Comparison of ENCODE assay signal across 11 cellular contexts in the genomic region with DNA sequence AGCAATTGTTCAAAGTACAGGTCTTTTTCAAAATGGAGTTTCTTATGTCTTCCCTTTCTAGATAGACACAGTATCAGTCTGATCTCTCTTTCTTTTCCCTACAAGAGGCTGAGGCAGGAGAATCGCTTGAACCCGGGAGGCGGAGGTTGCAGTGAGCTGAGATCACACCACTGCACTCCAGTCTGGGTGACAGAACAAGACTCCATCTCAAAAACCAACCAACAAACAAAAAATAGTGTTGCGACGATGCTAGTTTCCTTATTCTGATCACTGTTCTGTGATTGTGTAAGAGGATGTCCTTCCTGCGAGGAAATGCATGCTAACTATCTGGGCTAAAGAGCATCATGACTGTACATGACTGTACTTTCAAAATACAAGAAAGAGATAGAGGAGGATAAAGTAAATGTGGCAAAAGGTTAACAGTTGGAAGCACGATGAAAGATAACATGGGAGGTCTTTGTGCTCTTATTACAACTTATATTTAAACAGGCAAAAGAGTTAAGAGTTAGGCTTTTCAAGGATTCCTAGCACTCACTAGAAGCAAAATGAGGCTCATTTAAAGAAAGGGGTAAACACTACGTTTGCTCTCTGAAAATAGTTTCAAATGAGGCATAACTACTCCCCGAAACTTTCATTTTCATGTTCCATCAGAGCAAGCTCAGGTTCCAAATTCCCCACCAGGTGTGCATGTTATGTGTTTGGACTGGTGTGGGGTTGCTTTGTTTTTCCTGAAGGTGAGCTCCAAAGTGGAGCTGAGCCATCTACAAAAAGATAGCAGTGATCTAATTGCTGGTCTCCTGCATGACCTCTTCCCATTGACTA. TPM values are rescaled to one million over a fixed set of nuclear protein-coding genes. Genes with fewer than 3 reads are reported as not detected.
DNase-seq lines count a peak whose midpoint lies in the region; ATAC-seq and TF ChIP-seq lines count a peak whose summit lies in the region.
"Had no signal": no experiment of that assay in that cellular context is flagged by ENCODE, and none has a peak within 500 bp of the region (broad histone marks: within the 10 kb centered on the region; RNA-seq: fewer than 3 reads in every experiment).

No MANE protein-coding gene starts in this region.

- POLR2A ChIA-PET in MCF 10A (lab: Yijun Ruan, JAX): no interaction called here
- POLR2A ChIA-PET in activated CD4-positive, alpha-beta memory T cell treated with anti-CD3 and anti-CD28 coated beads for 36 hours (lab: Charles Lee): interaction anchor here (0.9 kb wide), 1 partner anchor 91 kb away, joined by 3 read pairs; no protein-coding TSS in a partner anchor

- DNase-seq in MCF 10A (ENCODE audit: unreplicated experiment) (peak; percentile 40), mammary epithelial cell (no peak), foreskin melanocyte (no peak), NCI-H1092 treated with DMSO at 0.1 percent for 48 hours (lab: John Stamatoyannopoulos, UW) (no peak)
- DNase-seq in activated CD4-positive, alpha-beta memory T cell treated with anti-CD3 and anti-CD28 coated beads for 36 hours: no peak
- no peak for DNase-seq in stimulated activated CD4-positive, alpha-beta T cell treated with anti-CD3 and anti-CD28 coated beads, Interleukin-1b, Interleukin-23, amount 100 ng/mL, for 48 hours
- DNase-seq: effector memory CD4-positive, alpha-beta T cell had no signal

- no peak overlapping the region for H3K27ac ChIP-seq in mammary epithelial cell (ENCODE audit: insufficient read depth, low read depth, low read length)
- peak overlapping the region; percentile 18 for H3K27ac ChIP-seq in thymus (ENCODE audit: low read depth)

- H3K4me1 Mint-ChIP-seq in MCF 10A (ENCODE audit: insufficient read depth, unreplicated experiment): peaks cover 12% of the 10 kb centered on the region
- peaks cover 20% of the 10 kb centered on the region for H3K4me1 Mint-ChIP-seq in activated CD4-positive, alpha-beta memory T cell treated with anti-CD3 and anti-CD28 coated beads for 36 hours (ENCODE audit: low read depth)
- H3K4me1 Mint-ChIP-seq: B cell had no signal

- H3K36me3 Mint-ChIP-seq in MCF 10A (ENCODE audit: insufficient read depth, unreplicated experiment): no peaks in the 10 kb centered on the region
- H3K36me3 Mint-ChIP-seq in activated CD4-positive, alpha-beta memory T cell treated with anti-CD3 and anti-CD28 coated beads for 36 hours: no peaks in the 10 kb centered on the region

- CTCF ChIA-PET in MCF 10A (lab: Yijun Ruan, JAX) (no interaction called here), mammary epithelial cell (lab: Charles Lee; ENCODE audit: low non-redundant PET) (no interaction called here)
- CTCF ChIA-PET in activated CD4-positive, alpha-beta memory T cell treated with anti-CD3 and anti-CD28 coated beads for 36 hours (lab: Charles Lee): no interaction called here

- peak; percentile 80 for ATAC-seq in HG03066 (IDR thresholded peaks at IDR 0.05; ENCODE audit: low read depth, unreplicated experiment)

- H3K27me3 ChIP-seq in mammary epithelial cell (ENCODE audit: insufficient read depth, low read length): no peaks in the 10 kb centered on the region
- no peaks in the 10 kb centered on the region for H3K27me3 ChIP-seq in thymus (ENCODE audit: control insufficient read depth, insufficient read depth)

- H3K27ac Mint-ChIP-seq in MCF 10A (ENCODE audit: low read depth, unreplicated experiment): no peak overlapping the region
- peak overlapping the region; percentile 13 for H3K27ac Mint-ChIP-seq in activated CD4-positive, alpha-beta memory T cell treated with anti-CD3 and anti-CD28 coated beads for 36 hours
- H3K27ac Mint-ChIP-seq: B cell, progenitor cell of endocrine pancreas had no signal

- H3K9me3 ChIP-seq in mammary epithelial cell (replicated peaks; ENCODE audit: insufficient read depth, low read length): no peaks in the 10 kb centered on the region
- H3K9me3 ChIP-seq in thymus (ENCODE audit: control insufficient read depth): no peaks in the 10 kb centered on the region

- H4K20me1 ChIP-seq in mammary epithelial cell (ENCODE audit: insufficient read depth, low read length): no peaks in the 10 kb centered on the region

- no peaks in the 10 kb centered on the region for H3K27me3 Mint-ChIP-seq in MCF 10A (ENCODE audit: insufficient read depth, unreplicated experiment)
- H3K27me3 Mint-ChIP-seq in activated CD4-positive, alpha-beta memory T cell treated with anti-CD3 and anti-CD28 coated beads for 36 hours: no peaks in the 10 kb centered on the region
- H3K27me3 Mint-ChIP-seq: progenitor cell of endocrine pancreas had no signal

- no peak overlapping the region for H2AFZ ChIP-seq in mammary epithelial cell (ENCODE audit: low read depth, low read length)

- H3K79me2 ChIP-seq in mammary epithelial cell (ENCODE audit: insufficient read depth, low read length): no peaks in the 10 kb centered on the region

- no peaks in the 10 kb centered on the region for H3K9me3 Mint-ChIP-seq in MCF 10A (ENCODE audit: unreplicated experiment)
- H3K9me3 Mint-ChIP-seq in activated CD4-positive, alpha-beta memory T cell treated with anti-CD3 and anti-CD28 coated beads for 36 hours: no peaks in the 10 kb centered on the region

- TF ChIP-seq CTCF in MCF 10A (IDR thresholded peaks at IDR 0.05; ENCODE audit: unreplicated experiment): no peak
- no peak for TF ChIP-seq CTCF in mammary epithelial cell (conservative IDR thresholded peaks at IDR 0.05 in 1 of 2, IDR thresholded peaks at IDR 0.05 in 1 of 2; ENCODE audit: extremely low read depth in 1 of 2, insufficient read depth in 1 of 2, low read depth in 1 of 2, low read length in 2 of 2)

- 94% methylated on average over 9 of the region's 9 CpGs for WGBS in mammary epithelial cell (ENCODE audit: low coverage, missing lambda C conversion rate)
- 88% methylated on average over 9 of the region's 9 CpGs for WGBS in thymus

- H3K36me3 ChIP-seq in mammary epithelial cell (ENCODE audit: insufficient read depth, low read length) (no peaks in the 10 kb centered on the region), thymus (ENCODE audit: control insufficient read depth, insufficient read depth) (no peaks in the 10 kb centered on the region)

- H3K4me2 ChIP-seq in mammary epithelial cell (ENCODE audit: insufficient read depth, low read depth, low read length): no peak overlapping the region

- H3K4me1 ChIP-seq in mammary epithelial cell (ENCODE audit: insufficient read depth, low read length) (no peaks in the 10 kb centered on the region), thymus (ENCODE audit: control insufficient read depth, insufficient read depth, low read length) (no peaks in the 10 kb centered on the region)

- H3K4me3 ChIP-seq in mammary epithelial cell (replicated peaks in 1 of 3; ENCODE audit: insufficient read depth in 1 of 3, low read depth in 2 of 3, low read length in 3 of 3) (no peak overlapping the region), thymus (ENCODE audit: low read length) (no peak overlapping the region)

- in situ Hi-C loops in mammary epithelial cell (cut with MboI; ENCODE audit: low sequenced_read_pairs in 2 of 2): no loop called here

- H3K9ac ChIP-seq in mammary epithelial cell (ENCODE audit: insufficient read depth, low read length): no peak overlapping the region

- intact Hi-C loops in MCF 10A (cut with micrococcal nuclease): no loop called here
- intact Hi-C loops in mammary epithelial cell (cut with micrococcal nuclease): no loop called here
- intact Hi-C loops in activated CD4-positive, alpha-beta memory T cell treated with anti-CD3 and anti-CD28 coated beads for 36 hours (cut with micrococcal nuclease): loop anchor here (2.0 kb wide), 1 partner anchor 55 kb away; no protein-coding TSS in a partner anchor

- dilution Hi-C loops in mammary epithelial cell (cut with HindIII; ENCODE audit: low sequenced_read_pairs): no loop called here

- no TSS peak for BruUV-seq in MCF 10A (replicated peaks; lab: Mats Ljungman, UMichigan)
- BruUV-seq in mammary epithelial cell (replicated peaks; lab: Mats Ljungman, UMichigan): no TSS peak

- H3K4me3 Mint-ChIP-seq in MCF 10A (ENCODE audit: unreplicated experiment): no peak overlapping the region
- no peak overlapping the region for H3K4me3 Mint-ChIP-seq in activated CD4-positive, alpha-beta memory T cell treated with anti-CD3 and anti-CD28 coated beads for 36 hours
- H3K4me3 Mint-ChIP-seq: B cell had no signal

RNA-seq across cellular contexts. Expression of a gene that starts 23.8 kb away (rescaled TPM):
- 25.6 and 35.3 TPM in 2 replicates for total RNA-seq in MCF 10A (2022)
- total RNA-seq in mammary epithelial cell: 100 to 1,000 TPM in 1 of 2 donors, 10 to 100 TPM in 1; 32.9 to 120 TPM
- 12.6 TPM for polyA plus RNA-seq in mammary epithelial cell
- 16.3 TPM for polyA minus RNA-seq in mammary epithelial cell
- total RNA-seq in activated CD4-positive, alpha-beta memory T cell treated with anti-CD3 and anti-CD28 coated beads for 36 hours: 1 to 10 TPM in 1 of 2 experiments, under 1 TPM in 1; 0.97 to 1.0 TPM
- 7.4 TPM for polyA plus RNA-seq in thymus

RNA-seq across cellular contexts. Expression of a gene that starts 24.2 kb away (rescaled TPM):
- 78.9 and 105 TPM in 2 replicates for total RNA-seq in MCF 10A (2022)
- 100 to 1,000 TPM in 1 of 2 donors, 10 to 100 TPM in 1; 76.4 to 133 TPM for total RNA-seq in mammary epithelial cell
- 50.8 TPM for polyA plus RNA-seq in mammary epithelial cell
- 63.0 TPM for polyA minus RNA-seq in mammary epithelial cell
- 1 to 10 TPM; 8.4 to 9.8 TPM for total RNA-seq in activated CD4-positive, alpha-beta memory T cell treated with anti-CD3 and anti-CD28 coated beads for 36 hours
- 42.4 TPM for polyA plus RNA-seq in thymus
- total RNA-seq: B cell had no signal

Comparison
In these comparisons a context has a peak if more than half of its experiments do, and no peak if none do; other contexts are left out.
1. RNA of a gene that starts 23.8 kb away (total RNA-seq): 32.9 to 120 TPM in mammary epithelial cell and 25.6 to 35.3 TPM in MCF 10A; 0.97 to 1.0 TPM in activated CD4-positive, alpha-beta memory T cell treated with anti-CD3 and anti-CD28 coated beads for 36 hours; every median in the first group is over 10 times any median in the second.